ENCODE assay signal across 21 cellular contexts in genomic region chrX:150834695-150835094, GRCh38.
"Had no signal": no experiment of that assay in that cellular context is flagged by ENCODE, and none has a peak within 500 bp of the region (broad histone marks: within the 10 kb centered on the region; RNA-seq: fewer than 3 reads in every experiment).

No MANE protein-coding gene starts in this region.

- H3K27me3 ChIP-seq: MG63, SJSA1 had no signal

- H3K4me1 ChIP-seq: SJSA1 had no signal

- FAIRE-seq: RCC 7860 had no signal

- H3K36me3 ChIP-seq: MG63, SJSA1 had no signal

- H3K9me3 ChIP-seq: MG63, SJSA1 had no signal

- DNase-seq: Karpas-422, KG1, MG63, NCI-H1092 treated with DMSO at 0.1 percent for 48 hours, NCI-H1436, NCI-H187, NCI-H2029, NCI-H2081 treated with DMSO at 0.1 percent for 48 hours, NCI-H2171, NCI-H226, NCI-H446, NCI-H510A, NCI-H524 treated with DMSO at 0.1 percent for 48 hours, NCI-H69, NCI-H774, Right ventricle myocardium superior, RPMI8226, SIG-M5 had no signal

- H3K27ac ChIP-seq: SJSA1, SK-N-MC had no signal

- H3K4me3 ChIP-seq: MG63, SJSA1, SK-N-MC had no signal
